In genomic region chr4:152499322-152499721, GRCh38 we compare ENCODE assay signal across 24 cellular contexts.
"Had no signal": no experiment of that assay in that cellular context is flagged by ENCODE, and none has a peak within 500 bp of the region (broad histone marks: within the 10 kb centered on the region; RNA-seq: fewer than 3 reads in every experiment).

No MANE protein-coding gene starts in this region.

- H3K4me3 ChIP-seq: esophagus muscularis mucosa, hepatocyte, left ventricle myocardium inferior, ovary, prostate gland, spleen, upper lobe of left lung had no signal

- H3K9me3 ChIP-seq: esophagus muscularis mucosa, left ventricle myocardium inferior, neutrophil, ovary, prostate gland, spleen, upper lobe of left lung had no signal

- H3K27ac ChIP-seq: esophagus muscularis mucosa, hepatocyte, left ventricle myocardium inferior, neutrophil, ovary, prostate gland, spleen, upper lobe of left lung, VCaP had no signal

- ATAC-seq: activated CD8-positive, alpha-beta T cell treated with anti-CD3 and anti-CD28 coated beads, Interleukin-2, amount 10 ng/mL, durations not matched to agents 7 days and 5 days; activated naive CD4-positive, alpha-beta T cell treated with anti-CD3 and anti-CD28 coated beads, Interleukin-2, amount 50 U/mL, for 72 hours; activated T-helper 17 cell treated with anti-CD3 and anti-CD28 coated beads, Interleukin-2, amount 50 U/mL, for 72 hours; stimulated activated naive CD8-positive, alpha-beta T cell treated with anti-CD3 and anti-CD28 coated beads, Interleukin-15, Interleukin-2, amounts not matched to agents 100 U/mL and 50 U/mL, for 24 hours; T-helper 17 cell had no signal

- FAIRE-seq: astrocyte, frontal cortex had no signal

- H3K9me3 Mint-ChIP-seq: activated naive CD4-positive, alpha-beta T cell treated with anti-CD3 and anti-CD28 coated beads, Interleukin-2, amount 50 U/mL, for 72 hours; activated T-helper 17 cell treated with anti-CD3 and anti-CD28 coated beads, Interleukin-2, amount 50 U/mL, for 72 hours; nephron had no signal

- H3K4me2 ChIP-seq: hepatocyte had no signal

- H3K36me3 ChIP-seq: esophagus muscularis mucosa, left ventricle myocardium inferior, neutrophil, ovary, prostate gland, spleen, upper lobe of left lung had no signal

- H3K27me3 Mint-ChIP-seq: activated T-helper 17 cell treated with anti-CD3 and anti-CD28 coated beads, Interleukin-2, amount 50 U/mL, for 72 hours; T-helper 17 cell had no signal

- H3K27ac Mint-ChIP-seq: activated CD8-positive, alpha-beta T cell treated with anti-CD3 and anti-CD28 coated beads, Interleukin-2, amount 10 ng/mL, durations not matched to agents 7 days and 5 days; activated naive CD4-positive, alpha-beta T cell treated with anti-CD3 and anti-CD28 coated beads, Interleukin-2, amount 50 U/mL, for 72 hours; activated T-helper 17 cell treated with anti-CD3 and anti-CD28 coated beads, Interleukin-2, amount 50 U/mL, for 72 hours; nephron had no signal

- H2AFZ ChIP-seq: hepatocyte had no signal

- H3K4me3 Mint-ChIP-seq: activated CD8-positive, alpha-beta T cell treated with anti-CD3 and anti-CD28 coated beads, Interleukin-2, amount 10 ng/mL, durations not matched to agents 7 days and 5 days; activated T-helper 17 cell treated with anti-CD3 and anti-CD28 coated beads, Interleukin-2, amount 50 U/mL, for 72 hours; nephron; T-helper 17 cell had no signal

- H3K4me1 ChIP-seq: prostate gland had no signal

- DNase-seq: activated CD4-positive, alpha-beta T cell treated with anti-CD3 and anti-CD28 coated beads, Interleukin-2, amount 50 U/mL, for 1 hour; activated CD4-positive, CD25-positive, alpha-beta regulatory T cell treated with anti-CD3 and anti-CD28 coated beads, Interleukin-2, amount 50 U/mL, for 72 hours; activated CD8-positive, alpha-beta T cell treated with anti-CD3 and anti-CD28 coated beads, Interleukin-2, amount 10 ng/mL, durations not matched to agents 7 days and 5 days; activated T-cell treated with anti-CD3 and anti-CD28 coated beads, Interleukin-2, amount 50 U/mL, for 1 hour; central memory CD4-positive, alpha-beta T cell; glutamatergic neuron; left ventricle myocardium inferior; mammary epithelial cell; ovary; spleen; stimulated activated CD4-positive, alpha-beta T cell treated with anti-CD3 and anti-CD28 coated beads, Interleukin-4, amount 100 ng/mL, for 1 hour; stimulated activated naive CD8-positive, alpha-beta T cell treated with anti-CD3 and anti-CD28 coated beads, Interleukin-15, Interleukin-2, amounts not matched to agents 100 U/mL and 50 U/mL, for 24 hours; T-helper 17 cell; upper lobe of left lung had no signal

- H3K27me3 ChIP-seq: esophagus muscularis mucosa, hepatocyte, neutrophil, ovary, spleen, upper lobe of left lung had no signal

- H3K4me1 Mint-ChIP-seq: activated T-helper 17 cell treated with anti-CD3 and anti-CD28 coated beads, Interleukin-2, amount 50 U/mL, for 72 hours; nephron had no signal
